Comparison of ENCODE assay signal across 19 cellular contexts in genomic region chr1:177281901-177282300, GRCh38.
A peak's percentile ranks its signal among the peaks of the same experiment; 100 is the strongest.
DNase-seq lines count a peak whose midpoint lies in the region; ATAC-seq and TF ChIP-seq lines count a peak whose summit lies in the region.
"Had no signal": no experiment of that assay in that cellular context is flagged by ENCODE, and none has a peak within 500 bp of the region (broad histone marks: within the 10 kb centered on the region; RNA-seq: fewer than 3 reads in every experiment).

No MANE protein-coding gene starts in this region.

- H3K27ac ChIP-seq in foreskin keratinocyte: peak overlapping the region; percentile 28
- peak overlapping the region; percentile 56 for H3K27ac ChIP-seq in layer of hippocampus (ENCODE audit: low read depth, low read length)
- no peak overlapping the region for H3K27ac ChIP-seq in prostate gland
- H3K27ac ChIP-seq in effector memory CD4-positive, alpha-beta T cell (ENCODE audit: insufficient read depth, low read length, poor library complexity, severe bottlenecking): no peak overlapping the region
- H3K27ac ChIP-seq in gastrocnemius medialis: no peak overlapping the region
- H3K27ac ChIP-seq: A549; BLaER1 treated with 17β-estradiol and CSF1 and Interleukin-3, amounts not matched to agents 10 nM and 100 nM had no signal

- DNase-seq in H7 (peak; percentile 29), foreskin keratinocyte (no peak), pons (ENCODE audit: low spot score) (peak; percentile 75), prostate gland (ENCODE audit: low spot score) (no peak), gastrocnemius medialis (no peak)
- DNase-seq in effector memory CD4-positive, alpha-beta T cell: no peak
- DNase-seq: Calu3; CD8-positive, alpha-beta T cell; NCI-H1105; NCI-H1694; NCI-H510A; NCI-H774; RPMI8226; SHP77 treated with DMSO at 0.1 percent for 48 hours had no signal

- WGBS in prostate gland: 70% methylated on average over 5 of the region's 5 CpGs

- H3K4me1 ChIP-seq in foreskin keratinocyte (peaks cover 45% of the 10 kb centered on the region), prostate gland (replicated peaks) (no peaks in the 10 kb centered on the region), gastrocnemius medialis (peaks cover 0 to 10% of the 10 kb centered on the region in 2 donors)
- H3K4me1 ChIP-seq in effector memory CD4-positive, alpha-beta T cell (ENCODE audit: control insufficient read depth, insufficient read depth, low read length, poor library complexity, severe bottlenecking): no peaks in the 10 kb centered on the region
- H3K4me1 ChIP-seq: A549; BLaER1 treated with 17β-estradiol and CSF1 and Interleukin-3, amounts not matched to agents 10 nM and 100 nM had no signal

- TF ChIP-seq CTCF in foreskin keratinocyte (conservative IDR thresholded peaks at IDR 0.05): no peak
- no peak for TF ChIP-seq CTCF in prostate gland (IDR thresholded peaks at IDR 0.05)
- TF ChIP-seq CTCF in gastrocnemius medialis (IDR thresholded peaks at IDR 0.05 in 4 of 5, conservative IDR thresholded peaks at IDR 0.05 in 1 of 5): no peak

- no peaks in the 10 kb centered on the region for H3K36me3 ChIP-seq in H7 (replicated peaks; ENCODE audit: control insufficient read depth, insufficient read depth, low read length)
- H3K36me3 ChIP-seq in prostate gland: no peaks in the 10 kb centered on the region
- no peaks in the 10 kb centered on the region for H3K36me3 ChIP-seq in effector memory CD4-positive, alpha-beta T cell (ENCODE audit: control insufficient read depth, insufficient read depth, low read length)
- H3K36me3 ChIP-seq in gastrocnemius medialis: no peaks in the 10 kb centered on the region
- H3K36me3 ChIP-seq: BLaER1 treated with 17β-estradiol and CSF1 and Interleukin-3, amounts not matched to agents 10 nM and 100 nM had no signal

- in situ Hi-C loops in gastrocnemius medialis (cut with MboI; ENCODE audit: low sequenced_read_pairs in 4 of 4): no loop called here

- H3K9me3 ChIP-seq in prostate gland (no peaks in the 10 kb centered on the region), gastrocnemius medialis (no peaks in the 10 kb centered on the region)
- H3K9me3 ChIP-seq in effector memory CD4-positive, alpha-beta T cell (ENCODE audit: control insufficient read depth, low read length): no peaks in the 10 kb centered on the region
- H3K9me3 ChIP-seq: A549; BLaER1 treated with 17β-estradiol and CSF1 and Interleukin-3, amounts not matched to agents 10 nM and 100 nM had no signal

- H3K4me3 ChIP-seq in H7 (ENCODE audit: insufficient read depth, low read depth, low read length) (no peak overlapping the region), prostate gland (no peak overlapping the region), gastrocnemius medialis (no peak overlapping the region)
- H3K4me3 ChIP-seq in effector memory CD4-positive, alpha-beta T cell (ENCODE audit: insufficient read depth, low read depth, low read length, poor library complexity, severe bottlenecking): no peak overlapping the region
- H3K4me3 ChIP-seq: A549; BLaER1 treated with 17β-estradiol and CSF1 and Interleukin-3, amounts not matched to agents 10 nM and 100 nM; K562 had no signal

- H3K27me3 ChIP-seq in H7 (ENCODE audit: control insufficient read depth, insufficient read depth, low read length) (no peaks in the 10 kb centered on the region), foreskin keratinocyte (no peaks in the 10 kb centered on the region), layer of hippocampus (ENCODE audit: control insufficient read depth, insufficient read depth, low read length) (no peaks in the 10 kb centered on the region), prostate gland (replicated peaks; ENCODE audit: insufficient read depth) (no peaks in the 10 kb centered on the region), gastrocnemius medialis (no peaks in the 10 kb centered on the region)
- H3K27me3 ChIP-seq in effector memory CD4-positive, alpha-beta T cell (replicated peaks; ENCODE audit: control insufficient read depth, insufficient read depth, low read length, poor library complexity, severe bottlenecking): no peaks in the 10 kb centered on the region
- H3K27me3 ChIP-seq: BLaER1 treated with 17β-estradiol and CSF1 and Interleukin-3, amounts not matched to agents 10 nM and 100 nM had no signal

- TF ChIP-seq POLR2A in prostate gland (IDR thresholded peaks at IDR 0.05): no peak
- TF ChIP-seq POLR2A in gastrocnemius medialis (IDR thresholded peaks at IDR 0.05): no peak

- no peak for ATAC-seq in foreskin keratinocyte
- no peak for ATAC-seq in gastrocnemius medialis
- no peak for ATAC-seq in GM19397 (IDR thresholded peaks at IDR 0.05; ENCODE audit: unreplicated experiment)
- ATAC-seq: A549; CD8-positive, alpha-beta T cell; K562 had no signal

- intact Hi-C loops in prostate gland (cut with DNase I) (no loop called here), gastrocnemius medialis (cut with DNase I; ENCODE audit: low total_unique reads) (no loop called here)

Comparison
In these comparisons a context has a peak if more than half of its experiments do, and no peak if none do; other contexts are left out.
1. DNase-seq: peak in H7 (single experiment) and pons (single experiment); none in foreskin keratinocyte (0 of 2), prostate gland (single experiment), effector memory CD4-positive, alpha-beta T cell (0 of 3) and gastrocnemius medialis (0 of 2).
2. H3K27ac ChIP-seq: peak in foreskin keratinocyte (single experiment) and layer of hippocampus (single experiment); none in prostate gland (0 of 2), effector memory CD4-positive, alpha-beta T cell (single experiment) and gastrocnemius medialis (0 of 4).